ENCODE assay signal across 8 cellular contexts in genomic region chr16:50697881-50698767, GRCh38. TPM values are rescaled to one million over a fixed set of nuclear protein-coding genes. Genes with fewer than 3 reads are reported as not detected.
DNase-seq lines count a peak whose midpoint lies in the region; ATAC-seq and TF ChIP-seq lines count a peak whose summit lies in the region.

No MANE protein-coding gene starts in this region.

- DNase-seq in activated CD4-positive, alpha-beta T cell treated with anti-CD3 and anti-CD28 coated beads for 4 hours, result peak; percentile 49 to 66
- no peak for DNase-seq in activated CD4-positive, alpha-beta T cell treated with anti-CD3 and anti-CD28 coated beads, Interleukin-2, amount 50 U/mL, for 1 hour
- DNase-seq in activated CD4-positive, alpha-beta T cell treated with anti-CD3 and anti-CD28 coated beads, Interleukin-2, amount 10 ng/mL, durations not matched to agents 24 days and 14 days, result peak; percentile 72
- DNase-seq in fibroblast of peridontal ligament (ENCODE audit: extremely low read depth) (peak; percentile 55), psoas muscle (no peak), GOT3 (lab: John Stamatoyannopoulos, UW) (no peak), NOMO-1 treated with DMSO at 0.1 percent for 48 hours (lab: John Stamatoyannopoulos, UW; ENCODE audit: unreplicated experiment) (no peak)

- peaks cover 46% of the 10 kb centered on the region for H3K4me1 ChIP-seq in psoas muscle

- peaks cover 23% of the 10 kb centered on the region for H3K36me3 Mint-ChIP-seq in activated CD4-positive, alpha-beta T cell treated with anti-CD3 and anti-CD28 coated beads, Interleukin-2, amount 10 ng/mL, durations not matched to agents 24 days and 14 days (ENCODE audit: low read depth)

- H3K27ac Mint-ChIP-seq in activated CD4-positive, alpha-beta T cell treated with anti-CD3 and anti-CD28 coated beads, Interleukin-2, amount 10 ng/mL, durations not matched to agents 24 days and 14 days, result peak overlapping the region; percentile 84

- peak; percentile 42 for ATAC-seq in HG02970 (IDR thresholded peaks at IDR 0.05; ENCODE audit: low FRiP score, unreplicated experiment)
- peak; percentile 60 to 79 (median 72) for ATAC-seq in psoas muscle

- H3K9me3 Mint-ChIP-seq in activated CD4-positive, alpha-beta T cell treated with anti-CD3 and anti-CD28 coated beads, Interleukin-2, amount 10 ng/mL, durations not matched to agents 24 days and 14 days, result peaks cover 11% of the 10 kb centered on the region

- H3K27ac ChIP-seq in psoas muscle, result peak overlapping the region; percentile 67

- TF ChIP-seq CTCF in psoas muscle (IDR thresholded peaks at IDR 0.05), result no peak

- WGBS in psoas muscle, 3 donors, result 30 to 45% (median 31%) methylated on average over 19 of the region's 19 CpGs

- H3K27me3 Mint-ChIP-seq in activated CD4-positive, alpha-beta T cell treated with anti-CD3 and anti-CD28 coated beads, Interleukin-2, amount 10 ng/mL, durations not matched to agents 24 days and 14 days, result peaks cover 2% of the 10 kb centered on the region

- H3K4me3 Mint-ChIP-seq in activated CD4-positive, alpha-beta T cell treated with anti-CD3 and anti-CD28 coated beads, Interleukin-2, amount 10 ng/mL, durations not matched to agents 24 days and 14 days, result peak overlapping the region; percentile 69

- peaks cover 62% of the 10 kb centered on the region for H3K4me1 Mint-ChIP-seq in activated CD4-positive, alpha-beta T cell treated with anti-CD3 and anti-CD28 coated beads, Interleukin-2, amount 10 ng/mL, durations not matched to agents 24 days and 14 days

- no peaks in the 10 kb centered on the region for H3K9me3 ChIP-seq in psoas muscle

- H3K4me3 ChIP-seq in psoas muscle, result peak overlapping the region; percentile 58

- H3K27me3 ChIP-seq in psoas muscle (ENCODE audit: insufficient read depth in 3 of 3, low read length in 2 of 3), result no peaks in the 10 kb centered on the region

- intact Hi-C loops in activated CD4-positive, alpha-beta T cell treated with anti-CD3 and anti-CD28 coated beads, Interleukin-2, amount 10 ng/mL, durations not matched to agents 24 days and 14 days (cut with micrococcal nuclease), result loop anchor here (1.0 kb wide), 3 partner anchors 10 to 43 kb away; no protein-coding TSS in a partner anchor
- intact Hi-C loops in psoas muscle (cut with DNase I), result loop anchor here in 1 of 2 donors (10.0 kb wide), 1 partner anchor 107 kb away; no protein-coding TSS in a partner anchor

- H3K36me3 ChIP-seq in psoas muscle (ENCODE audit: insufficient read depth in 1 of 2, low read depth in 1 of 2), result no peaks in the 10 kb centered on the region

RNA-seq across cellular contexts. Expression of gene NOD2, which starts 4.7 kb away (rescaled TPM):
- total RNA-seq in activated CD4-positive, alpha-beta T cell treated with anti-CD3 and anti-CD28 coated beads, Interleukin-2, amount 10 ng/mL, durations not matched to agents 24 days and 14 days, result 8.3 and 9.3 TPM in 2 replicates
- total RNA-seq in psoas muscle, result under 1 TPM; 0.21 to 0.74 (median 0.42) TPM
- under 1 TPM; 0.07 to 0.25 (median 0.21) TPM for polyA plus RNA-seq in psoas muscle

RNA-seq across cellular contexts. Expression of gene SNX20, which starts 17.0 kb away (rescaled TPM):
- total RNA-seq in activated CD4-positive, alpha-beta T cell treated with anti-CD3 and anti-CD28 coated beads, Interleukin-2, amount 10 ng/mL, durations not matched to agents 24 days and 14 days, result 33.3 and 34.9 TPM in 2 replicates
- total RNA-seq in psoas muscle, result 1 to 10 TPM in 2 of 4 donors, under 1 TPM in 2; 0.78 to 1.8 (median 1.3) TPM
- polyA plus RNA-seq in psoas muscle, result 1 to 10 TPM in 2 of 3 donors, under 1 TPM in 1; 0.82 to 2.1 (median 1.1) TPM

RNA-seq across cellular contexts. Expression of gene CYLD, which starts 43.8 kb away (rescaled TPM):
- total RNA-seq in activated CD4-positive, alpha-beta T cell treated with anti-CD3 and anti-CD28 coated beads, Interleukin-2, amount 10 ng/mL, durations not matched to agents 24 days and 14 days, result 178 TPM in 2 replicates
- total RNA-seq in psoas muscle, result 100 to 1,000 TPM in 1 of 4 donors, 10 to 100 TPM in 3; 46.9 to 103 (median 61.9) TPM
- 10 to 100 TPM; 20.1 to 64.1 (median 22.7) TPM for polyA plus RNA-seq in psoas muscle

Comparison
In these comparisons a context has a peak if more than half of its experiments do, and no peak if none do; other contexts are left out.
1. DNase-seq: peak in activated CD4-positive, alpha-beta T cell treated with anti-CD3 and anti-CD28 coated beads for 4 hours (2 of 2), activated CD4-positive, alpha-beta T cell treated with anti-CD3 and anti-CD28 coated beads, Interleukin-2, amount 10 ng/mL, durations not matched to agents 24 days and 14 days (single experiment) and fibroblast of peridontal ligament (single experiment); none in activated CD4-positive, alpha-beta T cell treated with anti-CD3 and anti-CD28 coated beads, Interleukin-2, amount 50 U/mL, for 1 hour (single experiment), psoas muscle (0 of 2), GOT3 (single experiment) and NOMO-1 treated with DMSO at 0.1 percent for 48 hours (single experiment).
2. RNA of gene SNX20, which starts 17.0 kb away (total RNA-seq): 33.3 to 34.9 TPM in activated CD4-positive, alpha-beta T cell treated with anti-CD3 and anti-CD28 coated beads, Interleukin-2, amount 10 ng/mL, durations not matched to agents 24 days and 14 days; 0.78 to 1.8 TPM in psoas muscle; every median in the first group is over 10 times any median in the second.